10 cellular contexts compared by ENCODE assay signal in the genomic region with DNA sequence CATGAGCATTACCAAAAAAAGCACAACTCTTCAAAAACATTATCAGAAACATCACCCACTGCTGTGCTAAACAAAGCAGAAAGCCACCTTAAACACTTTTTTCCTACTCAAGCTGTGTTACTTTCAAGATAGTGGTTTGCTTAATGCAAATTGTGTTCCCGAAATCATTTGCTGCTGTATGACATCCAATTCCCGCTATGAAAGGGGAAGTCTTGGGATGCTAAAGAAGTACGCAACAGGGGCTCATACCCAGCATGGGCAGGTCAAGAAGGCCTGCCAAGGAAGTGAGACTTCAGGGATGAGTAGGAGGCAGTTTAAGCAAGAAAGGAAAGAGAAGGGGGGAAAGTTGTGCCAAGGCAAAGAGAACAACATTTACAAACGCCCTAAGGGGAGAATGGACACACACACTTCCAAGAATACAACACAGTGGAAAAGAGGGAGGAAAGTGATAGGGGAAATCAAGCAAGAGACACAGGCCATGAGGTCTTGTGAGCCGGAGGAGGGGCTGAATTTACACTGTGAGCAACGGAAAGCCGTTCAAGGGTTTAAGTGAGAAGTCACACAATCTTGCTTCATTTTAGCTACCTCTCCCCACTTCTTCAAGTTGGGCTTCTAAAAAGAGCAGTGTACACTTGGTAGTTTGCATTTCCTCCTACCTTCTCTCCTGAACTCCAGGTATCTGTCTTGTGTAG. TPM values are rescaled to one million over a fixed set of nuclear protein-coding genes. Genes with fewer than 3 reads are reported as not detected.
DNase-seq lines count a peak whose midpoint lies in the region; ATAC-seq, FAIRE-seq and TF ChIP-seq lines count a peak whose summit lies in the region.
"Had no signal": no experiment of that assay in that cellular context is flagged by ENCODE, and none has a peak within 500 bp of the region (broad histone marks: within the 10 kb centered on the region; RNA-seq: fewer than 3 reads in every experiment).

No MANE protein-coding gene starts in this region.

- peaks cover 54% of the 10 kb centered on the region for H3K4me1 Mint-ChIP-seq in activated naive CD8-positive, alpha-beta T cell treated with anti-CD3 and anti-CD28 coated beads for 36 hours
- H3K4me1 Mint-ChIP-seq in nephron: peaks cover 41% of the 10 kb centered on the region

- H3K4me3 ChIP-seq in small intestine (ENCODE audit: low read depth in 1 of 2, low read length in 2 of 2): no peak overlapping the region
- H3K4me3 ChIP-seq: testis had no signal

- peaks cover 18% of the 10 kb centered on the region for H3K9me3 ChIP-seq in KOPT-K1 (ENCODE audit: insufficient read depth, low read length, poor library complexity, severe bottlenecking)
- H3K9me3 ChIP-seq in small intestine (ENCODE audit: control insufficient read depth, low read depth): no peaks in the 10 kb centered on the region
- H3K9me3 ChIP-seq: testis had no signal

- ATAC-seq in GM21360 (IDR thresholded peaks at IDR 0.05; ENCODE audit: unreplicated experiment): no peak

- WGBS in small intestine, 3 donors: 72 to 89% (median 75%) methylated on average over 7 of the region's 7 CpGs

- H3K27me3 ChIP-seq in small intestine (ENCODE audit: control insufficient read depth in 2 of 2, insufficient read depth in 2 of 2, low read length in 2 of 2): no peaks in the 10 kb centered on the region
- H3K27me3 ChIP-seq: testis had no signal

- no peak for FAIRE-seq in small intestine (lab: Jason Lieb, UNC)

- DNase-seq in GF-D8 (lab: John Stamatoyannopoulos, UW) (peak; percentile 65), small intestine (no peak), NCI-H69 (lab: John Stamatoyannopoulos, UW) (no peak), GM10248 (ENCODE audit: extremely low spot score) (no peak)
- DNase-seq in activated naive CD8-positive, alpha-beta T cell treated with anti-CD3 and anti-CD28 coated beads for 36 hours: no peak
- DNase-seq: islet precursor cell, testis had no signal

- no peak overlapping the region for H3K4me3 Mint-ChIP-seq in activated naive CD8-positive, alpha-beta T cell treated with anti-CD3 and anti-CD28 coated beads for 36 hours
- peak overlapping the region; percentile 45 to 73 (median 68) for H3K4me3 Mint-ChIP-seq in nephron

- H3K36me3 ChIP-seq in KOPT-K1 (ENCODE audit: insufficient read depth, low read length) (peaks cover 17% of the 10 kb centered on the region; the same call in 1 of the 2 replicates), small intestine (ENCODE audit: control insufficient read depth in 2 of 2, insufficient read depth in 2 of 2, low read length in 2 of 2) (peaks cover 0 to 3% of the 10 kb centered on the region in 2 donors)

- TF ChIP-seq CTCF in nephron (IDR thresholded peaks at IDR 0.05; ENCODE audit: unreplicated experiment in 3 of 3) (no peak), GM10248 (IDR thresholded peaks at IDR 0.05; ENCODE audit: control extremely low read depth, extremely low read depth, low read depth, missing control alignments) (no peak)

- H3K27me3 Mint-ChIP-seq in activated naive CD8-positive, alpha-beta T cell treated with anti-CD3 and anti-CD28 coated beads for 36 hours: no peaks in the 10 kb centered on the region
- no peaks in the 10 kb centered on the region for H3K27me3 Mint-ChIP-seq in nephron (ENCODE audit: low read depth)

- H3K9me3 Mint-ChIP-seq in activated naive CD8-positive, alpha-beta T cell treated with anti-CD3 and anti-CD28 coated beads for 36 hours: no peaks in the 10 kb centered on the region
- H3K9me3 Mint-ChIP-seq in nephron: peaks cover 5% of the 10 kb centered on the region

- peak overlapping the region; percentile 50 for H3K27ac Mint-ChIP-seq in activated naive CD8-positive, alpha-beta T cell treated with anti-CD3 and anti-CD28 coated beads for 36 hours
- peak overlapping the region; percentile 37 to 85 (median 40) for H3K27ac Mint-ChIP-seq in nephron

- H3K4me1 ChIP-seq in small intestine (ENCODE audit: control insufficient read depth in 2 of 2, insufficient read depth in 1 of 2, low read depth in 1 of 2, low read length in 1 of 2): peaks cover 0 to 5% of the 10 kb centered on the region in 2 donors

- peak overlapping the region; percentile 11 for H3K27ac ChIP-seq in KOPT-K1 (ENCODE audit: low read depth, low read length, poor library complexity, severe bottlenecking)
- H3K27ac ChIP-seq in small intestine (ENCODE audit: low read depth in 1 of 2, low read length in 1 of 2): peak overlapping the region in 1 of 2 donors; percentile 76
- H3K27ac ChIP-seq: testis had no signal

- CTCF ChIA-PET in GM10248 (lab: Yijun Ruan, JAX): interaction anchor here (1.0 to 3.5 kb wide), 5 partner anchors 10 to 36 kb away, joined by 3 to 21 read pairs (median 5); no protein-coding TSS in a partner anchor

- peaks cover 22% of the 10 kb centered on the region for H3K36me3 Mint-ChIP-seq in activated naive CD8-positive, alpha-beta T cell treated with anti-CD3 and anti-CD28 coated beads for 36 hours
- peaks cover 21% of the 10 kb centered on the region for H3K36me3 Mint-ChIP-seq in nephron (ENCODE audit: low read depth)

- POLR2A ChIA-PET in GM10248 (lab: Yijun Ruan, JAX): no interaction called here

RNA-seq across cellular contexts. Expression of a gene that starts 4.1 kb away (rescaled TPM):
- total RNA-seq in activated naive CD8-positive, alpha-beta T cell treated with anti-CD3 and anti-CD28 coated beads for 36 hours: 10 to 100 TPM; 50.9 to 57.2 TPM
- polyA plus RNA-seq in small intestine: 10 to 100 TPM; 25.7 to 32.0 (median 30.3) TPM
